Comparison of ENCODE assay signal across 2 cellular contexts in genomic region chr7:4235596-4235995, GRCh38.
A peak's percentile ranks its signal among the peaks of the same experiment; 100 is the strongest.
TF ChIP-seq lines count a peak whose summit lies in the region.

No MANE protein-coding gene starts in this region.

TF ChIP-seq in H1, 55 proteins besides CTCF, POLR2A, EP300 and RAD21 (continued from another document):
- TF ChIP-seq TAF7 (optimal IDR thresholded peaks at IDR 0.05; ENCODE audit: borderline replicate concordance, low read depth, low read length) = no peak
- TF ChIP-seq GTF2F1 (IDR thresholded peaks at IDR 0.05; ENCODE audit: borderline replicate concordance, low read depth, low read length) = no peak
- no peak for TF ChIP-seq RBBP5 (IDR thresholded peaks at IDR 0.05; ENCODE audit: borderline replicate concordance, low read depth, low read length)

TF ChIP-seq in HepG2, 621 proteins besides CTCF, POLR2A, EP300 and RAD21 (continued from another document):
- TF ChIP-seq ZBTB33 (CRISPR knock-in tag; IDR thresholded peaks at IDR 0.05) (no peak), KLF11 (CRISPR knock-in tag; IDR thresholded peaks at IDR 0.05) (no peak), NR2C2 (CRISPR knock-in tag; IDR thresholded peaks at IDR 0.05; ENCODE audit: borderline replicate concordance) (peak; percentile 52; the same call in 1 of the 2 replicates), ZNF687 (CRISPR knock-in tag; IDR thresholded peaks at IDR 0.05) (peak; percentile 45), JUN (CRISPR knock-in tag; IDR thresholded peaks at IDR 0.05) (no peak), ZBTB25 (CRISPR knock-in tag; IDR thresholded peaks at IDR 0.05) (no peak), HNF4A (CRISPR knock-in tag; IDR thresholded peaks at IDR 0.05) (peak; percentile 71), GPN1 (CRISPR knock-in tag; IDR thresholded peaks at IDR 0.05; ENCODE audit: borderline replicate concordance) (no peak), ZFP36 (IDR thresholded peaks at IDR 0.05; ENCODE audit: borderline replicate concordance, low read depth, low read length, partially characterized antibody) (no peak), ZFX (CRISPR knock-in tag; IDR thresholded peaks at IDR 0.05; ENCODE audit: low read depth) (0 out of 2 replicates have a peak, but pooled peaks have one; percentile 45), ZNF234 (CRISPR knock-in tag; conservative IDR thresholded peaks at IDR 0.05) (no peak), ZNF629 (CRISPR knock-in tag; conservative IDR thresholded peaks at IDR 0.05) (no peak), ZBTB4 (CRISPR knock-in tag; IDR thresholded peaks at IDR 0.05; ENCODE audit: borderline replicate concordance) (no peak), SALL1 (CRISPR knock-in tag; IDR thresholded peaks at IDR 0.05) (peak; percentile 21; the same call in 1 of the 2 replicates), ARNT (IDR thresholded peaks at IDR 0.05) (no peak), HNF4G (IDR thresholded peaks at IDR 0.05; ENCODE audit: borderline replicate concordance, low read depth, low read length) (peak; percentile 43; the same call in 1 of the 2 replicates), HNF4G (CRISPR knock-in tag; IDR thresholded peaks at IDR 0.05; ENCODE audit: borderline replicate concordance, low read depth) (no peak), ZNF839 (CRISPR knock-in tag; IDR thresholded peaks at IDR 0.05; ENCODE audit: borderline replicate concordance) (no peak), ERF (CRISPR knock-in tag; IDR thresholded peaks at IDR 0.05) (no peak), NR2F6 (IDR thresholded peaks at IDR 0.05) (peak; percentile 18; the same call in 1 of the 2 replicates), NR2F6 (CRISPR knock-in tag; IDR thresholded peaks at IDR 0.05) (peak; percentile 42; the same call in 1 of the 2 replicates), ZMAT3 (CRISPR knock-in tag; conservative IDR thresholded peaks at IDR 0.05) (no peak), ZUFSP (CRISPR knock-in tag; IDR thresholded peaks at IDR 0.05; ENCODE audit: borderline replicate concordance) (no peak), ZFY (CRISPR knock-in tag; IDR thresholded peaks at IDR 0.05) (peak; percentile 31; the same call in 1 of the 2 replicates), NCOR1 (IDR thresholded peaks at IDR 0.05; ENCODE audit: borderline replicate concordance, low read length) (0 out of 2 replicates have a peak, but pooled peaks have one; percentile 20)
